1 cellular context compared by ENCODE assay signal in the genomic region with DNA sequence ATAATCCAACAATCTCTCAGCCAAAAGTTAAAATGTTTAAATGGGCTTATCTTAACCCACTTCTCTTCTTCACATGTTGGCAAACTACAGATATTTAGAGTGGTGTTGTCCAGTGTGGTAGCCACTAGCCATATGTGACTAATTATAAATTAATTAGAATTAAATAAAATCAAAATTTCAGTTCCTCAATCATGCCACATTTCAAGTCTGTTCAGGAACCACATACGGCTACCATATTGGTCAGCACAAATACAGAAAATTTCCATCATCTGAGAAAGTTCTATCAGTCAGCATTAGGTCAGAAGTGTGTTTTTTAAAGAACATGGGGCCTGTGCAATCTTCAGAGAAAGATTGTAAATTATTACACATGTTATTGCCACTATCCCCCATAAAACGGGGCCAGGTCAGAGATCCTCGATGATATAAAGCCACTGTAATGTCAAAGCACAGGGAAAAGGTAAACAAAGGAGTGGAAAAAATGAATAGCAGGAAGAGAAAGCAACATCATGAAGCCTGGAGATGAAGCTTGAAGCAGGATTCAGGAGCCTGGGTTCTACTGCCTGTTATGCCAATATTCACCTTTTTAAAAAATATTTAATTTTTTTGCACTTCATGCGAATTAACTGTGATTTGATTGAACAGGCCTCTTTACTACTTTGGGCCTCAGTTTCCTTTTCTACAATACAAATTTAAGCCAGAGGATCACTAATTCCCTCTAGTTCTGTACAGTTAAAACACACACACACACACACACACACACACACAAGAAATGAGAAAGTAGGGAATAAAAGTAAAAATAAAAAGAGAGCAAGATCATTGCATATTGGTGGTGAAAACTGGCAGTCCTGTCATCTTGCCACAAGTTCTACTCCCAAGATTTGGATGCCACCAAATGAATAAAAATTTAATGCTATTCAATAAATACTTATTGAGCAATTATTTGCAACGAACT.
TF ChIP-seq lines count a peak whose summit lies in the region.

No MANE protein-coding gene starts in this region.

TF ChIP-seq in HEK293, 187 proteins besides CTCF, POLR2A, EP300 and RAD21 (continued from another document and continues in another):
- TF ChIP-seq, protein P1, sequence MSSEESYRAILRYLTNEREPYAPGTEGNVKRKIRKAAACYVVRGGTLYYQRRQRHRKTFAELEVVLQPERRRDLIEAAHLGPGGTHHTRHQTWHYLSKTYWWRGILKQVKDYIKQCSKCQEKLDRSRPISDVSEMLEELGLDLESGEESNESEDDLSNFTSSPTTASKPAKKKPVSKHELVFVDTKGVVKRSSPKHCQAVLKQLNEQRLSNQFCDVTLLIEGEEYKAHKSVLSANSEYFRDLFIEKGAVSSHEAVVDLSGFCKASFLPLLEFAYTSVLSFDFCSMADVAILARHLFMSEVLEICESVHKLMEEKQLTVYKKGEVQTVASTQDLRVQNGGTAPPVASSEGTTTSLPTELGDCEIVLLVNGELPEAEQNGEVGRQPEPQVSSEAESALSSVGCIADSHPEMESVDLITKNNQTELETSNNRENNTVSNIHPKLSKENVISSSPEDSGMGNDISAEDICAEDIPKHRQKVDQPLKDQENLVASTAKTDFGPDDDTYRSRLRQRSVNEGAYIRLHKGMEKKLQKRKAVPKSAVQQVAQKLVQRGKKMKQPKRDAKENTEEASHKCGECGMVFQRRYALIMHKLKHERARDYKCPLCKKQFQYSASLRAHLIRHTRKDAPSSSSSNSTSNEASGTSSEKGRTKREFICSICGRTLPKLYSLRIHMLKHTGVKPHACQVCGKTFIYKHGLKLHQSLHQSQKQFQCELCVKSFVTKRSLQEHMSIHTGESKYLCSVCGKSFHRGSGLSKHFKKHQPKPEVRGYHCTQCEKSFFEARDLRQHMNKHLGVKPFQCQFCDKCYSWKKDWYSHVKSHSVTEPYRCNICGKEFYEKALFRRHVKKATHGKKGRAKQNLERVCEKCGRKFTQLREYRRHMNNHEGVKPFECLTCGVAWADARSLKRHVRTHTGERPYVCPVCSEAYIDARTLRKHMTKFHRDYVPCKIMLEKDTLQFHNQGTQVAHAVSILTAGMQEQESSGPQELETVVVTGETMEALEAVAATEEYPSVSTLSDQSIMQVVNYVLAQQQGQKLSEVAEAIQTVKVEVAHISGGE (tag by site-specific recombination; conservative IDR thresholded peaks at IDR 0.05; ENCODE audit: low read depth), result no peak
- TF ChIP-seq TRIM28 (IDR thresholded peaks at IDR 0.05; ENCODE audit: borderline replicate concordance, low read length) (peak; percentile 38; the same call in 1 of the 2 replicates), ZNF302 (tag by site-specific recombination; IDR thresholded peaks at IDR 0.05; ENCODE audit: low read depth) (no peak), ZNF610 (tag by site-specific recombination; IDR thresholded peaks at IDR 0.05; ENCODE audit: borderline replicate concordance) (no peak), ZNF16 (tag by site-specific recombination; IDR thresholded peaks at IDR 0.05; ENCODE audit: low read depth) (no peak), ZNF660 (tag by site-specific recombination; IDR thresholded peaks at IDR 0.05) (no peak), SP7 (tag by site-specific recombination; IDR thresholded peaks at IDR 0.05) (peak; percentile 33; the same call in 1 of the 2 replicates), ZNF133 (tag by site-specific recombination; IDR thresholded peaks at IDR 0.05) (no peak), SCRT2 (tag by site-specific recombination; IDR thresholded peaks at IDR 0.05) (no peak), GLIS1 (tag by site-specific recombination; IDR thresholded peaks at IDR 0.05) (no peak), ZNF214 (tag by site-specific recombination; IDR thresholded peaks at IDR 0.05; ENCODE audit: borderline replicate concordance) (no peak), ZNF239 (tag by site-specific recombination; IDR thresholded peaks at IDR 0.05) (no peak), ZNF155 (tag by site-specific recombination; IDR thresholded peaks at IDR 0.05) (no peak), ZNF132 (tag by site-specific recombination; IDR thresholded peaks at IDR 0.05; ENCODE audit: borderline replicate concordance) (no peak), ZBTB1 (tag by site-specific recombination; IDR thresholded peaks at IDR 0.05) (no peak), IKZF3 (tag by site-specific recombination; IDR thresholded peaks at IDR 0.05) (peak; percentile 63; the same call in 1 of the 2 replicates), ZEB2 (tag by site-specific recombination; IDR thresholded peaks at IDR 0.05) (no peak), ZIC2 (tag by site-specific recombination; IDR thresholded peaks at IDR 0.05) (no peak)
- TF ChIP-seq, protein P2, sequence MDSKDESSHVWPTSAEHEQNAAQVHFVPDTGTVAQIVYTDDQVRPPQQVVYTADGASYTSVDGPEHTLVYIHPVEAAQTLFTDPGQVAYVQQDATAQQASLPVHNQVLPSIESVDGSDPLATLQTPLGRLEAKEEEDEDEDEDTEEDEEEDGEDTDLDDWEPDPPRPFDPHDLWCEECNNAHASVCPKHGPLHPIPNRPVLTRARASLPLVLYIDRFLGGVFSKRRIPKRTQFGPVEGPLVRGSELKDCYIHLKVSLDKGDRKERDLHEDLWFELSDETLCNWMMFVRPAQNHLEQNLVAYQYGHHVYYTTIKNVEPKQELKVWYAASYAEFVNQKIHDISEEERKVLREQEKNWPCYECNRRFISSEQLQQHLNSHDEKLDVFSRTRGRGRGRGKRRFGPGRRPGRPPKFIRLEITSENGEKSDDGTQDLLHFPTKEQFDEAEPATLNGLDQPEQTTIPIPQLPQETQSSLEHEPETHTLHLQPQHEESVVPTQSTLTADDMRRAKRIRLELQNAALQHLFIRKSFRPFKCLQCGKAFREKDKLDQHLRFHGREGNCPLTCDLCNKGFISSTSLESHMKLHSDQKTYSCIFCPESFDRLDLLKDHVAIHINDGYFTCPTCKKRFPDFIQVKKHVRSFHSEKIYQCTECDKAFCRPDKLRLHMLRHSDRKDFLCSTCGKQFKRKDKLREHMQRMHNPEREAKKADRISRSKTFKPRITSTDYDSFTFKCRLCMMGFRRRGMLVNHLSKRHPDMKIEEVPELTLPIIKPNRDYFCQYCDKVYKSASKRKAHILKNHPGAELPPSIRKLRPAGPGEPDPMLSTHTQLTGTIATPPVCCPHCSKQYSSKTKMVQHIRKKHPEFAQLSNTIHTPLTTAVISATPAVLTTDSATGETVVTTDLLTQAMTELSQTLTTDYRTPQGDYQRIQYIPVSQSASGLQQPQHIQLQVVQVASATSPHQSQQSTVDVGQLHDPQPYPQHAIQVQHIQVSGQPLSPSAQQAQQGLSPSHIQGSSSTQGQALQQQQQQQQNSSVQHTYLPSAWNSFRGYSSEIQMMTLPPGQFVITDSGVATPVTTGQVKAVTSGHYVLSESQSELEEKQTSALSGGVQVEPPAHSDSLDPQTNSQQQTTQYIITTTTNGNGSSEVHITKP (tag by site-specific recombination; IDR thresholded peaks at IDR 0.05), result no peak
- TF ChIP-seq, protein P3, sequence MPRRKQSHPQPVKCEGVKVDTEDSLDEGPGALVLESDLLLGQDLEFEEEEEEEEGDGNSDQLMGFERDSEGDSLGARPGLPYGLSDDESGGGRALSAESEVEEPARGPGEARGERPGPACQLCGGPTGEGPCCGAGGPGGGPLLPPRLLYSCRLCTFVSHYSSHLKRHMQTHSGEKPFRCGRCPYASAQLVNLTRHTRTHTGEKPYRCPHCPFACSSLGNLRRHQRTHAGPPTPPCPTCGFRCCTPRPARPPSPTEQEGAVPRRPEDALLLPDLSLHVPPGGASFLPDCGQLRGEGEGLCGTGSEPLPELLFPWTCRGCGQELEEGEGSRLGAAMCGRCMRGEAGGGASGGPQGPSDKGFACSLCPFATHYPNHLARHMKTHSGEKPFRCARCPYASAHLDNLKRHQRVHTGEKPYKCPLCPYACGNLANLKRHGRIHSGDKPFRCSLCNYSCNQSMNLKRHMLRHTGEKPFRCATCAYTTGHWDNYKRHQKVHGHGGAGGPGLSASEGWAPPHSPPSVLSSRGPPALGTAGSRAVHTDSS (tag by site-specific recombination; IDR thresholded peaks at IDR 0.05), result no peak
- TF ChIP-seq, protein P4, sequence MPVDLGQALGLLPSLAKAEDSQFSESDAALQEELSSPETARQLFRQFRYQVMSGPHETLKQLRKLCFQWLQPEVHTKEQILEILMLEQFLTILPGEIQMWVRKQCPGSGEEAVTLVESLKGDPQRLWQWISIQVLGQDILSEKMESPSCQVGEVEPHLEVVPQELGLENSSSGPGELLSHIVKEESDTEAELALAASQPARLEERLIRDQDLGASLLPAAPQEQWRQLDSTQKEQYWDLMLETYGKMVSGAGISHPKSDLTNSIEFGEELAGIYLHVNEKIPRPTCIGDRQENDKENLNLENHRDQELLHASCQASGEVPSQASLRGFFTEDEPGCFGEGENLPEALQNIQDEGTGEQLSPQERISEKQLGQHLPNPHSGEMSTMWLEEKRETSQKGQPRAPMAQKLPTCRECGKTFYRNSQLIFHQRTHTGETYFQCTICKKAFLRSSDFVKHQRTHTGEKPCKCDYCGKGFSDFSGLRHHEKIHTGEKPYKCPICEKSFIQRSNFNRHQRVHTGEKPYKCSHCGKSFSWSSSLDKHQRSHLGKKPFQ (tag by site-specific recombination; IDR thresholded peaks at IDR 0.05), result no peak
- TF ChIP-seq, protein P5, sequence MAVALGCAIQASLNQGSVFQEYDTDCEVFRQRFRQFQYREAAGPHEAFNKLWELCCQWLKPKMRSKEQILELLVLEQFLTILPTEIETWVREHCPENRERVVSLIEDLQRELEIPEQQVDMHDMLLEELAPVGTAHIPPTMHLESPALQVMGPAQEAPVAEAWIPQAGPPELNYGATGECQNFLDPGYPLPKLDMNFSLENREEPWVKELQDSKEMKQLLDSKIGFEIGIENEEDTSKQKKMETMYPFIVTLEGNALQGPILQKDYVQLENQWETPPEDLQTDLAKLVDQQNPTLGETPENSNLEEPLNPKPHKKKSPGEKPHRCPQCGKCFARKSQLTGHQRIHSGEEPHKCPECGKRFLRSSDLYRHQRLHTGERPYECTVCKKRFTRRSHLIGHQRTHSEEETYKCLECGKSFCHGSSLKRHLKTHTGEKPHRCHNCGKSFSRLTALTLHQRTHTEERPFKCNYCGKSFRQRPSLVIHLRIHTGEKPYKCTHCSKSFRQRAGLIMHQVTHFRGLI (tag by site-specific recombination; IDR thresholded peaks at IDR 0.05), result no peak
- TF ChIP-seq, protein P6, sequence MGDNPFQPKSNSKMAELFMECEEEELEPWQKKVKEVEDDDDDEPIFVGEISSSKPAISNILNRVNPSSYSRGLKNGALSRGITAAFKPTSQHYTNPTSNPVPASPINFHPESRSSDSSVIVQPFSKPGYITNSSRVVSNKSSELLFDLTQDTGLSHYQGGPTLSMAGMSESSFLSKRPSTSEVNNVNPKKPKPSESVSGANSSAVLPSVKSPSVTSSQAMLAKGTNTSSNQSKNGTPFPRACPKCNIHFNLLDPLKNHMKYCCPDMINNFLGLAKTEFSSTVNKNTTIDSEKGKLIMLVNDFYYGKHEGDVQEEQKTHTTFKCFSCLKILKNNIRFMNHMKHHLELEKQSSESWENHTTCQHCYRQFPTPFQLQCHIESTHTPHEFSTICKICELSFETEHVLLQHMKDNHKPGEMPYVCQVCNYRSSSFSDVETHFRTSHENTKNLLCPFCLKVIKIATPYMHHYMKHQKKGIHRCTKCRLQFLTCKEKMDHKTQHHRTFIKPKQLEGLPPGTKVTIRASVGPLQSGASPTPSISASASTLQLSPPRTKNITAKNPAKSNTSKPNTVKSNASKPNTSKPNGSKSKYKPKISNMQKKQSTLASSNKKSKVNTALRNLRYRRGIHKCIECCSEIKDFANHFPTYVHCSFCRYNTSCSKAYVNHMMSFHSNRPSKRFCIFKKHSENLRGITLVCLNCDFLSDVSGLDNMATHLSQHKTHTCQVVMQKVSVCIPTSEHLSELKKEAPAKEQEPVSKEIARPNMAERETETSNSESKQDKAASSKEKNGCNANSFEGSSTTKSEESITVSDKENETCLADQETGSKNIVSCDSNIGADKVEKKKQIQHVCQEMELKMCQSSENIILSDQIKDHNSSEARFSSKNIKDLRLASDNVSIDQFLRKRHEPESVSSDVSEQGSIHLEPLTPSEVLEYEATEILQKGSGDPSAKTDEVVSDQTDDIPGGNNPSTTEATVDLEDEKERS (tag by site-specific recombination; IDR thresholded peaks at IDR 0.05), result no peak
- TF ChIP-seq, protein P7, sequence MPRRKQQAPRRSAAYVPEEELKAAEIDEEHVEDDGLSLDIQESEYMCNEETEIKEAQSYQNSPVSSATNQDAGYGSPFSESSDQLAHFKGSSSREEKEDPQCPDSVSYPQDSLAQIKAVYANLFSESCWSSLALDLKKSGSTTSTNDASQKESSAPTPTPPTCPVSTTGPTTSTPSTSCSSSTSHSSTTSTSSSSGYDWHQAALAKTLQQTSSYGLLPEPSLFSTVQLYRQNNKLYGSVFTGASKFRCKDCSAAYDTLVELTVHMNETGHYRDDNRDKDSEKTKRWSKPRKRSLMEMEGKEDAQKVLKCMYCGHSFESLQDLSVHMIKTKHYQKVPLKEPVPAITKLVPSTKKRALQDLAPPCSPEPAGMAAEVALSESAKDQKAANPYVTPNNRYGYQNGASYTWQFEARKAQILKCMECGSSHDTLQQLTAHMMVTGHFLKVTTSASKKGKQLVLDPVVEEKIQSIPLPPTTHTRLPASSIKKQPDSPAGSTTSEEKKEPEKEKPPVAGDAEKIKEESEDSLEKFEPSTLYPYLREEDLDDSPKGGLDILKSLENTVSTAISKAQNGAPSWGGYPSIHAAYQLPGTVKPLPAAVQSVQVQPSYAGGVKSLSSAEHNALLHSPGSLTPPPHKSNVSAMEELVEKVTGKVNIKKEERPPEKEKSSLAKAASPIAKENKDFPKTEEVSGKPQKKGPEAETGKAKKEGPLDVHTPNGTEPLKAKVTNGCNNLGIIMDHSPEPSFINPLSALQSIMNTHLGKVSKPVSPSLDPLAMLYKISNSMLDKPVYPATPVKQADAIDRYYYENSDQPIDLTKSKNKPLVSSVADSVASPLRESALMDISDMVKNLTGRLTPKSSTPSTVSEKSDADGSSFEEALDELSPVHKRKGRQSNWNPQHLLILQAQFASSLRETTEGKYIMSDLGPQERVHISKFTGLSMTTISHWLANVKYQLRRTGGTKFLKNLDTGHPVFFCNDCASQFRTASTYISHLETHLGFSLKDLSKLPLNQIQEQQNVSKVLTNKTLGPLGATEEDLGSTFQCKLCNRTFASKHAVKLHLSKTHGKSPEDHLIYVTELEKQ (tag by site-specific recombination; IDR thresholded peaks at IDR 0.05; ENCODE audit: borderline replicate concordance), result no peak
- TF ChIP-seq, protein P8, sequence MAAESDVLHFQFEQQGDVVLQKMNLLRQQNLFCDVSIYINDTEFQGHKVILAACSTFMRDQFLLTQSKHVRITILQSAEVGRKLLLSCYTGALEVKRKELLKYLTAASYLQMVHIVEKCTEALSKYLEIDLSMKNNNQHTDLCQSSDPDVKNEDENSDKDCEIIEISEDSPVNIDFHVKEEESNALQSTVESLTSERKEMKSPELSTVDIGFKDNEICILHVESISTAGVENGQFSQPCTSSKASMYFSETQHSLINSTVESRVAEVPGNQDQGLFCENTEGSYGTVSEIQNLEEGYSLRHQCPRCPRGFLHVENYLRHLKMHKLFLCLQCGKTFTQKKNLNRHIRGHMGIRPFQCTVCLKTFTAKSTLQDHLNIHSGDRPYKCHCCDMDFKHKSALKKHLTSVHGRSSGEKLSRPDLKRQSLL (tag by site-specific recombination; IDR thresholded peaks at IDR 0.05), result no peak
- TF ChIP-seq, protein P9, sequence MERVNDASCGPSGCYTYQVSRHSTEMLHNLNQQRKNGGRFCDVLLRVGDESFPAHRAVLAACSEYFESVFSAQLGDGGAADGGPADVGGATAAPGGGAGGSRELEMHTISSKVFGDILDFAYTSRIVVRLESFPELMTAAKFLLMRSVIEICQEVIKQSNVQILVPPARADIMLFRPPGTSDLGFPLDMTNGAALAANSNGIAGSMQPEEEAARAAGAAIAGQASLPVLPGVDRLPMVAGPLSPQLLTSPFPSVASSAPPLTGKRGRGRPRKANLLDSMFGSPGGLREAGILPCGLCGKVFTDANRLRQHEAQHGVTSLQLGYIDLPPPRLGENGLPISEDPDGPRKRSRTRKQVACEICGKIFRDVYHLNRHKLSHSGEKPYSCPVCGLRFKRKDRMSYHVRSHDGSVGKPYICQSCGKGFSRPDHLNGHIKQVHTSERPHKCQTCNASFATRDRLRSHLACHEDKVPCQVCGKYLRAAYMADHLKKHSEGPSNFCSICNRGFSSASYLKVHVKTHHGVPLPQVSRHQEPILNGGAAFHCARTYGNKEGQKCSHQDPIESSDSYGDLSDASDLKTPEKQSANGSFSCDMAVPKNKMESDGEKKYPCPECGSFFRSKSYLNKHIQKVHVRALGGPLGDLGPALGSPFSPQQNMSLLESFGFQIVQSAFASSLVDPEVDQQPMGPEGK (tag by site-specific recombination; IDR thresholded peaks at IDR 0.05), result no peak
